15 cellular contexts compared by ENCODE assay signal in genomic region chrX:12711435-12712040, GRCh38.
"Had no signal": no experiment of that assay in that cellular context is flagged by ENCODE, and none has a peak within 500 bp of the region (broad histone marks: within the 10 kb centered on the region; RNA-seq: fewer than 3 reads in every experiment).

No MANE protein-coding gene starts in this region.

- H3K4me3 ChIP-seq: dorsolateral prefrontal cortex, hepatocyte, right atrium auricular region, suprapubic skin, thyroid gland had no signal

- H3K36me3 ChIP-seq: neutrophil, right atrium auricular region, suprapubic skin, thyroid gland had no signal

- H3K4me1 ChIP-seq: right atrium auricular region, suprapubic skin, thyroid gland had no signal

- H3K9me3 Mint-ChIP-seq: type B pancreatic cell had no signal

- H3K4me3 Mint-ChIP-seq: naive thymus-derived CD8-positive, alpha-beta T cell; type B pancreatic cell had no signal

- H3K27ac Mint-ChIP-seq: naive thymus-derived CD8-positive, alpha-beta T cell; type B pancreatic cell had no signal

- H3K4me2 ChIP-seq: hepatocyte had no signal

- DNase-seq: cortex of kidney; dorsolateral prefrontal cortex; effector CD8-positive, alpha-beta T cell; glutamatergic neuron; left colon; naive thymus-derived CD8-positive, alpha-beta T cell; small intestine; stimulated activated CD4-positive, alpha-beta T cell treated with anti-CD3 and anti-CD28 coated beads, Interleukin-2, amount 100 ng/mL, for 48 hours; stimulated activated naive CD8-positive, alpha-beta T cell treated with anti-CD3 and anti-CD28 coated beads, Interleukin-15, Interleukin-2, amounts not matched to agents 100 U/mL and 50 U/mL, for 24 hours; thyroid gland had no signal

- H3K27ac ChIP-seq: dorsolateral prefrontal cortex, hepatocyte, neutrophil, right atrium auricular region, suprapubic skin, thyroid gland had no signal

- ATAC-seq: left colon; naive thymus-derived CD8-positive, alpha-beta T cell; stimulated activated naive CD8-positive, alpha-beta T cell treated with anti-CD3 and anti-CD28 coated beads, Interleukin-15, Interleukin-2, amounts not matched to agents 100 U/mL and 50 U/mL, for 24 hours had no signal

- H3K9me3 ChIP-seq: neutrophil, right atrium auricular region, suprapubic skin, thyroid gland had no signal

- H3K27me3 Mint-ChIP-seq: type B pancreatic cell had no signal

- H3K27me3 ChIP-seq: hepatocyte, neutrophil, right atrium auricular region, suprapubic skin, thyroid gland had no signal

- H3K36me3 Mint-ChIP-seq: naive thymus-derived CD8-positive, alpha-beta T cell; type B pancreatic cell had no signal
